ENCODE assay signal across 8 cellular contexts in the genomic region with DNA sequence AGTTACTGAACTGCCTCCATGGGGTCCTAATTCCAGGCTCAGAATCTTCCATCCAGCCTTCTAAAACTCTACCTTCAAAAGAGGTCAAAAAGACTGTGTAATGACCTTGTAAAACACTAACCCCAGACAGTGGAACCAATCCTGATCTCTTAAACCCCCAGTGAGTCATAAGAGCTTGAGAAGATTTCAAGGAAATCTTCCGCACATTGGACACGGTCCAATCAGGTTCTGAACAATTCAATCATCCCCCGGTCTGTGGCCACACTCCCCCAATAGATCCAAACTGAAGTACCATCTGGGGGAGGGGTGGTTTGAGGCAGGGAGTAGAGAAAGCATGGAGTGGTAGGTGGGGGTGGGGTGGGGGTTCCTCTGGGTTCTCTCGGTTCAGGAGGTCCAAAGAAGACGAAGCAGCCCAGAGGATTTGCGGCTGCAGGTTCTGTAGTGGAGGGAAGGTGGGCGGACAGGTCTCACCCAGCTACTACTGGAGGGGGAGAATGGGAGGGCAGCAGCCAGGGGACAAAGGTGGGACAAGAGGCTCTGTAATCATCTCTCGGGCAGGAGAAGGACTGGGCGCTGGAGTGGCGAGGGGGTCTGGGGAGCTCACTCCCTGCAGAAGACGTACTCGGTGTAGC. TPM values are rescaled to one million over a fixed set of nuclear protein-coding genes. Genes with fewer than 3 reads are reported as not detected.
DNase-seq lines count a peak whose midpoint lies in the region; ATAC-seq lines count a peak whose summit lies in the region.

No MANE protein-coding gene starts in this region.

- no peak for ATAC-seq in stimulated activated naive CD8-positive, alpha-beta T cell treated with anti-CD3 and anti-CD28 coated beads, Interleukin-15, amount 100 ng/mL, for 72 hours

- H3K27me3 Mint-ChIP-seq in activated T-helper 1 cell treated with anti-CD3 and anti-CD28 coated beads, Interleukin-12 subunit alpha, Interleukin-12 subunit beta, Interleukin-2, Interleukin-4 antibody, amounts not matched to agents 30 ng/mL and 10 ng/mL and 1 ng/mL, durations not matched to agents 14 hours and 24 hours and 36 hours (ENCODE audit: insufficient read depth), result peaks cover 21% of the 10 kb centered on the region
- H3K27me3 Mint-ChIP-seq in stimulated activated naive CD8-positive, alpha-beta T cell treated with anti-CD3 and anti-CD28 coated beads, Interleukin-15, amount 100 ng/mL, for 72 hours, result peaks cover 29% of the 10 kb centered on the region

- DNase-seq in DMS153 treated with DMSO at 0.1 percent for 48 hours (lab: John Stamatoyannopoulos, UW; ENCODE audit: unreplicated experiment), result peak; percentile 35
- no peak for DNase-seq in DMS153 (lab: John Stamatoyannopoulos, UW)
- DNase-seq in activated T-helper 1 cell treated with anti-CD3 and anti-CD28 coated beads, Interleukin-12 subunit alpha, Interleukin-12 subunit beta, Interleukin-2, Interleukin-4 antibody, amounts not matched to agents 30 ng/mL and 10 ng/mL and 1 ng/mL, durations not matched to agents 14 hours and 24 hours and 36 hours (ENCODE audit: low spot score), result no peak
- no peak for DNase-seq in iPS DF 6.9 (ENCODE audit: low read depth, low spot score)
- no peak for DNase-seq in stimulated activated naive CD8-positive, alpha-beta T cell treated with anti-CD3 and anti-CD28 coated beads, Interleukin-15, amount 100 ng/mL, for 72 hours
- no peak for DNase-seq in GOT3 (lab: John Stamatoyannopoulos, UW)
- no peak for DNase-seq in NCI-H2107 treated with DMSO at 0.1 percent for 48 hours (lab: John Stamatoyannopoulos, UW; ENCODE audit: unreplicated experiment)
- no peak for DNase-seq in anterior cingulate cortex (lab: John Stamatoyannopoulos, UW)

- no peaks in the 10 kb centered on the region for H3K36me3 ChIP-seq in iPS DF 6.9 (ENCODE audit: control insufficient read depth, insufficient read depth, low read length)

- whole genome bisulfite sequencing in iPS DF 6.9 (ENCODE audit: insufficient coverage, insufficient read length), result no CpG with 5 or more reads among the region's 12 CpGs

- H3K9me3 ChIP-seq in iPS DF 6.9 (ENCODE audit: control insufficient read depth, insufficient read depth, low read length), result no peaks in the 10 kb centered on the region

- H3K4me1 ChIP-seq in iPS DF 6.9 (ENCODE audit: control insufficient read depth, insufficient read depth, low read length), result no peaks in the 10 kb centered on the region

- no peaks in the 10 kb centered on the region for H3K9me3 Mint-ChIP-seq in activated T-helper 1 cell treated with anti-CD3 and anti-CD28 coated beads, Interleukin-12 subunit alpha, Interleukin-12 subunit beta, Interleukin-2, Interleukin-4 antibody, amounts not matched to agents 30 ng/mL and 10 ng/mL and 1 ng/mL, durations not matched to agents 14 hours and 24 hours and 36 hours
- no peaks in the 10 kb centered on the region for H3K9me3 Mint-ChIP-seq in stimulated activated naive CD8-positive, alpha-beta T cell treated with anti-CD3 and anti-CD28 coated beads, Interleukin-15, amount 100 ng/mL, for 72 hours

- H3K4me3 Mint-ChIP-seq in activated T-helper 1 cell treated with anti-CD3 and anti-CD28 coated beads, Interleukin-12 subunit alpha, Interleukin-12 subunit beta, Interleukin-2, Interleukin-4 antibody, amounts not matched to agents 30 ng/mL and 10 ng/mL and 1 ng/mL, durations not matched to agents 14 hours and 24 hours and 36 hours, result peak overlapping the region; percentile 90
- peak overlapping the region; percentile 88 to 98 for H3K4me3 Mint-ChIP-seq in stimulated activated naive CD8-positive, alpha-beta T cell treated with anti-CD3 and anti-CD28 coated beads, Interleukin-15, amount 100 ng/mL, for 72 hours

- H3K4me3 ChIP-seq in iPS DF 6.9 (ENCODE audit: low read length), result peak overlapping the region; percentile 52; the same call in 1 of the 2 replicates

- intact Hi-C loops in activated T-helper 1 cell treated with anti-CD3 and anti-CD28 coated beads, Interleukin-12 subunit alpha, Interleukin-12 subunit beta, Interleukin-2, Interleukin-4 antibody, amounts not matched to agents 30 ng/mL and 10 ng/mL and 1 ng/mL, durations not matched to agents 14 hours and 24 hours and 36 hours (cut with micrococcal nuclease), result loop anchor here (1.0 to 10.0 kb wide), 6 partner anchors 107 to 1350 kb away; partner anchors contain the start of genes COMMD6 and SLAIN1

- H3K27me3 ChIP-seq in iPS DF 6.9 (ENCODE audit: control insufficient read depth, insufficient read depth, low read length), result peaks cover 19% of the 10 kb centered on the region; the same call in 1 of the 2 replicates

- H3K27ac Mint-ChIP-seq in activated T-helper 1 cell treated with anti-CD3 and anti-CD28 coated beads, Interleukin-12 subunit alpha, Interleukin-12 subunit beta, Interleukin-2, Interleukin-4 antibody, amounts not matched to agents 30 ng/mL and 10 ng/mL and 1 ng/mL, durations not matched to agents 14 hours and 24 hours and 36 hours, result peak overlapping the region; percentile 84
- peak overlapping the region; percentile 67 to 97 for H3K27ac Mint-ChIP-seq in stimulated activated naive CD8-positive, alpha-beta T cell treated with anti-CD3 and anti-CD28 coated beads, Interleukin-15, amount 100 ng/mL, for 72 hours

- no peak overlapping the region for H3K27ac ChIP-seq in iPS DF 6.9 (ENCODE audit: low read length)

- H3K4me1 Mint-ChIP-seq in activated T-helper 1 cell treated with anti-CD3 and anti-CD28 coated beads, Interleukin-12 subunit alpha, Interleukin-12 subunit beta, Interleukin-2, Interleukin-4 antibody, amounts not matched to agents 30 ng/mL and 10 ng/mL and 1 ng/mL, durations not matched to agents 14 hours and 24 hours and 36 hours (ENCODE audit: low read depth), result peaks cover 28% of the 10 kb centered on the region
- H3K4me1 Mint-ChIP-seq in stimulated activated naive CD8-positive, alpha-beta T cell treated with anti-CD3 and anti-CD28 coated beads, Interleukin-15, amount 100 ng/mL, for 72 hours, result peaks cover 46% of the 10 kb centered on the region

- H3K36me3 Mint-ChIP-seq in activated T-helper 1 cell treated with anti-CD3 and anti-CD28 coated beads, Interleukin-12 subunit alpha, Interleukin-12 subunit beta, Interleukin-2, Interleukin-4 antibody, amounts not matched to agents 30 ng/mL and 10 ng/mL and 1 ng/mL, durations not matched to agents 14 hours and 24 hours and 36 hours (ENCODE audit: low read depth), result no peaks in the 10 kb centered on the region

RNA-seq across cellular contexts. Expression of gene KCTD12, which starts 1.5 kb away (rescaled TPM):
- total RNA-seq in activated T-helper 1 cell treated with anti-CD3 and anti-CD28 coated beads, Interleukin-12 subunit alpha, Interleukin-12 subunit beta, Interleukin-2, Interleukin-4 antibody, amounts not matched to agents 30 ng/mL and 10 ng/mL and 1 ng/mL, durations not matched to agents 14 hours and 24 hours and 36 hours, result 10.4 and 10.7 TPM in 2 replicates
